ENCODE assay signal across 2 cellular contexts in the genomic region with DNA sequence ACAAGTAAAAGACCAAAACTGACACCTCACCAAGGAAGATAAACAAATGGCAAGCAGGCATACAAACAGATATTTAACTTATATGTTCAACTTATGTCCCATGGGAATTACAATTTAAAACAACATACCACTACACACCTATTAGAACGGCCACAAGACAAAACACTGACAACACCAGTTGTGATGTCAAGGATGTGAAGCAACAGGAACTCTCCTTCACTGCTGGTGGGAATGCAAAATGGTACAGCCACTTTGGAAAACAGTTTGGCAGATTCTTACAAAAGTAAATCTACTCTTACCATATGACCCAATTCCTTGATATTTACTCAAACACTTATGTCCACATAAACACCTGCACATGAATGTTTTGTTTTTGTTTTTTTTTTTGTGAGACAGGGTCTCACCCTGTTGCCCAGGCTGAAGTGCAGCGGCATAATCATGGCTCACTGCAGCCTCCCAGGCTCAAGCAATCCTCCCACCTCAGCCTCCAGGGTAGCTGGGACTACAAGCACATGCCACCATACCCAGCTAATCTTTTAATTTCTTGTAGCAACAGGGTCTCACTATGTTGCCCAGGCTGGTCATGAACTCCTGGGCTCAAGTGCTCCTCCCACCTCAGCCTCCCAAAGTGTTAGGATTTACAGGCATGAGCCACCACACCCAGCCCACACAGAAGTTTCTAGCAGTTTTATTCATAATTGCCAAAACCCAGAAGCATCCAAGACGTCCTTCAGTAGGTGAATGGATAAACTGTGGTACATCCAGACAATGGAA.
TF ChIP-seq lines count a peak whose summit lies in the region.

No MANE protein-coding gene starts in this region.

TF ChIP-seq in HEK293, 187 proteins besides CTCF, POLR2A, EP300 and RAD21 (continues in another document):
- TF ChIP-seq ZNF623 (tag by site-specific recombination; IDR thresholded peaks at IDR 0.05) (no peak), OVOL3 (tag by site-specific recombination; IDR thresholded peaks at IDR 0.05) (no peak), ZNF335 (tag by site-specific recombination; conservative IDR thresholded peaks at IDR 0.05) (no peak), ZNF785 (tag by site-specific recombination; IDR thresholded peaks at IDR 0.05) (no peak), ZNF248 (tag by site-specific recombination; IDR thresholded peaks at IDR 0.05) (no peak), ZNF501 (tag by site-specific recombination; IDR thresholded peaks at IDR 0.05) (no peak), ZNF558 (tag by site-specific recombination; IDR thresholded peaks at IDR 0.05) (no peak), SCRT2 (tag by site-specific recombination; IDR thresholded peaks at IDR 0.05) (0 out of 2 replicates have a peak, but pooled peaks have one; percentile 21), ZNF521 (tag by site-specific recombination; IDR thresholded peaks at IDR 0.05) (no peak), ZBTB21 (tag by site-specific recombination; IDR thresholded peaks at IDR 0.05) (no peak), SP7 (tag by site-specific recombination; IDR thresholded peaks at IDR 0.05) (no peak), TRIM28 (IDR thresholded peaks at IDR 0.05; ENCODE audit: borderline replicate concordance, low read length) (peak; percentile 58; the same call in 1 of the 2 replicates), ZNF2 (tag by site-specific recombination; IDR thresholded peaks at IDR 0.05) (no peak), INSM2 (tag by site-specific recombination; IDR thresholded peaks at IDR 0.05) (no peak), SETDB1 (IDR thresholded peaks at IDR 0.05; ENCODE audit: insufficient read length, low read length) (peak; percentile 46), ZNF664 (tag by site-specific recombination; IDR thresholded peaks at IDR 0.05) (no peak)
- TF ChIP-seq, protein P1, sequence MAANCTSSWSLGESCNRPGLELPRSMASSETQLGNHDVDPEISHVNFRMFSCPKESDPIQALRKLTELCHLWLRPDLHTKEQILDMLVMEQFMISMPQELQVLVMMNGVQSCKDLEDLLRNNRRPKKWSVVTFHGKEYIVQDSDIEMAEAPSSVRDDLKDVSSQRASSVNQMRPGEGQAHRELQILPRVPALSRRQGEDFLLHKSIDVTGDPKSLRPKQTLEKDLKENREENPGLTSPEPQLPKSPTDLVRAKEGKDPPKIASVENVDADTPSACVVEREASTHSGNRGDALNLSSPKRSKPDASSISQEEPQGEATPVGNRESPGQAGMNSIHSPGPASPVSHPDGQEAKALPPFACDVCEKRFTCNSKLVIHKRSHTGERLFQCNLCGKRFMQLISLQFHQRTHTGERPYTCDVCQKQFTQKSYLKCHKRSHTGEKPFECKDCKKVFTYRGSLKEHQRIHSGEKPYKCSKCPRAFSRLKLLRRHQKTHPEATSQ (tag by site-specific recombination; IDR thresholded peaks at IDR 0.05), result no peak
- TF ChIP-seq, protein P2, sequence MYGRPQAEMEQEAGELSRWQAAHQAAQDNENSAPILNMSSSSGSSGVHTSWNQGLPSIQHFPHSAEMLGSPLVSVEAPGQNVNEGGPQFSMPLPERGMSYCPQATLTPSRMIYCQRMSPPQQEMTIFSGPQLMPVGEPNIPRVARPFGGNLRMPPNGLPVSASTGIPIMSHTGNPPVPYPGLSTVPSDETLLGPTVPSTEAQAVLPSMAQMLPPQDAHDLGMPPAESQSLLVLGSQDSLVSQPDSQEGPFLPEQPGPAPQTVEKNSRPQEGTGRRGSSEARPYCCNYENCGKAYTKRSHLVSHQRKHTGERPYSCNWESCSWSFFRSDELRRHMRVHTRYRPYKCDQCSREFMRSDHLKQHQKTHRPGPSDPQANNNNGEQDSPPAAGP (tag by site-specific recombination; IDR thresholded peaks at IDR 0.05), result no peak
- TF ChIP-seq, protein P3, sequence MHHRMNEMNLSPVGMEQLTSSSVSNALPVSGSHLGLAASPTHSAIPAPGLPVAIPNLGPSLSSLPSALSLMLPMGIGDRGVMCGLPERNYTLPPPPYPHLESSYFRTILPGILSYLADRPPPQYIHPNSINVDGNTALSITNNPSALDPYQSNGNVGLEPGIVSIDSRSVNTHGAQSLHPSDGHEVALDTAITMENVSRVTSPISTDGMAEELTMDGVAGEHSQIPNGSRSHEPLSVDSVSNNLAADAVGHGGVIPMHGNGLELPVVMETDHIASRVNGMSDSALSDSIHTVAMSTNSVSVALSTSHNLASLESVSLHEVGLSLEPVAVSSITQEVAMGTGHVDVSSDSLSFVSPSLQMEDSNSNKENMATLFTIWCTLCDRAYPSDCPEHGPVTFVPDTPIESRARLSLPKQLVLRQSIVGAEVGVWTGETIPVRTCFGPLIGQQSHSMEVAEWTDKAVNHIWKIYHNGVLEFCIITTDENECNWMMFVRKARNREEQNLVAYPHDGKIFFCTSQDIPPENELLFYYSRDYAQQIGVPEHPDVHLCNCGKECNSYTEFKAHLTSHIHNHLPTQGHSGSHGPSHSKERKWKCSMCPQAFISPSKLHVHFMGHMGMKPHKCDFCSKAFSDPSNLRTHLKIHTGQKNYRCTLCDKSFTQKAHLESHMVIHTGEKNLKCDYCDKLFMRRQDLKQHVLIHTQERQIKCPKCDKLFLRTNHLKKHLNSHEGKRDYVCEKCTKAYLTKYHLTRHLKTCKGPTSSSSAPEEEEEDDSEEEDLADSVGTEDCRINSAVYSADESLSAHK (tag by site-specific recombination; IDR thresholded peaks at IDR 0.05), result no peak

TF ChIP-seq in GM12878, 131 proteins besides CTCF, POLR2A, EP300 and RAD21:
- TF ChIP-seq, protein P4, sequence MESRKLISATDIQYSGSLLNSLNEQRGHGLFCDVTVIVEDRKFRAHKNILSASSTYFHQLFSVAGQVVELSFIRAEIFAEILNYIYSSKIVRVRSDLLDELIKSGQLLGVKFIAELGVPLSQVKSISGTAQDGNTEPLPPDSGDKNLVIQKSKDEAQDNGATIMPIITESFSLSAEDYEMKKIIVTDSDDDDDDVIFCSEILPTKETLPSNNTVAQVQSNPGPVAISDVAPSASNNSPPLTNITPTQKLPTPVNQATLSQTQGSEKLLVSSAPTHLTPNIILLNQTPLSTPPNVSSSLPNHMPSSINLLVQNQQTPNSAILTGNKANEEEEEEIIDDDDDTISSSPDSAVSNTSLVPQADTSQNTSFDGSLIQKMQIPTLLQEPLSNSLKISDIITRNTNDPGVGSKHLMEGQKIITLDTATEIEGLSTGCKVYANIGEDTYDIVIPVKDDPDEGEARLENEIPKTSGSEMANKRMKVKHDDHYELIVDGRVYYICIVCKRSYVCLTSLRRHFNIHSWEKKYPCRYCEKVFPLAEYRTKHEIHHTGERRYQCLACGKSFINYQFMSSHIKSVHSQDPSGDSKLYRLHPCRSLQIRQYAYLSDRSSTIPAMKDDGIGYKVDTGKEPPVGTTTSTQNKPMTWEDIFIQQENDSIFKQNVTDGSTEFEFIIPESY (IDR thresholded peaks at IDR 0.05), result no peak
- no peak for TF ChIP-seq MTA3 (IDR thresholded peaks at IDR 0.05; ENCODE audit: borderline replicate concordance, low read length)
- peak; percentile 64 for TF ChIP-seq MEF2B (IDR thresholded peaks at IDR 0.05; ENCODE audit: partially characterized antibody, poor library complexity, severe bottlenecking)
- no peak for TF ChIP-seq JUNB (IDR thresholded peaks at IDR 0.05)
TF ChIP-seq in GM12878: peak in this region for 1.
